ENCODE assay signal across 18 cellular contexts in genomic region chr9:91310037-91310436, GRCh38. TPM values are rescaled to one million over a fixed set of nuclear protein-coding genes. Genes with fewer than 3 reads are reported as not detected.
DNase-seq lines count a peak whose midpoint lies in the region; ATAC-seq lines count a peak whose summit lies in the region.
"Had no signal": no experiment of that assay in that cellular context is flagged by ENCODE, and none has a peak within 500 bp of the region (broad histone marks: within the 10 kb centered on the region; RNA-seq: fewer than 3 reads in every experiment).

No MANE protein-coding gene starts in this region.

- H3K23ac ChIP-seq in trophoblast cell (ENCODE audit: low read length): no peak overlapping the region

- no peaks in the 10 kb centered on the region for H3K27me3 Mint-ChIP-seq in activated T-helper 2 cell treated with anti-CD3 and anti-CD28 coated beads, Interferon-gamma antibody, Interleukin-2, Interleukin-4, amounts not matched to agents 10 μg/mL and 5 μg/mL and 100 μg/mL, durations not matched to agents 14 hours and 24 hours and 36 hours (ENCODE audit: low read depth)
- no peaks in the 10 kb centered on the region for H3K27me3 Mint-ChIP-seq in T-helper 2 cell treated with Interferon-gamma antibody and Interleukin-4, amounts not matched to agents 5 μg/mL and 100 μg/mL, for 36 hours (ENCODE audit: low read depth)
- H3K27me3 Mint-ChIP-seq: CD4-positive, alpha-beta T cell had no signal

- no peak overlapping the region for H3K4me3 Mint-ChIP-seq in activated T-helper 2 cell treated with anti-CD3 and anti-CD28 coated beads, Interferon-gamma antibody, Interleukin-2, Interleukin-4, amounts not matched to agents 10 μg/mL and 5 μg/mL and 100 μg/mL, durations not matched to agents 14 hours and 24 hours and 36 hours (ENCODE audit: low read depth)
- no peak overlapping the region for H3K4me3 Mint-ChIP-seq in T-helper 2 cell treated with Interferon-gamma antibody and Interleukin-4, amounts not matched to agents 5 μg/mL and 100 μg/mL, for 36 hours
- H3K4me3 Mint-ChIP-seq: CD4-positive, alpha-beta T cell; HFFc6 had no signal

- H3K27ac ChIP-seq in trophoblast cell (ENCODE audit: low read depth, low read length): peak overlapping the region; percentile 64
- H3K27ac ChIP-seq: 22Rv1, A549, C4-2B had no signal

- no peak overlapping the region for H3K4ac ChIP-seq in trophoblast cell (ENCODE audit: low read depth, low read length)

- no peaks in the 10 kb centered on the region for H3K36me3 ChIP-seq in trophoblast cell (ENCODE audit: control insufficient read depth in 1 of 2, insufficient read depth in 2 of 2, low read length in 2 of 2)

- DNase-seq in NCI-H82 (lab: John Stamatoyannopoulos, UW): peak; percentile 6
- DNase-seq in NCI-H82 treated with DMSO at 0.1 percent for 48 hours (lab: John Stamatoyannopoulos, UW; ENCODE audit: unreplicated experiment): no peak
- no peak for DNase-seq in activated T-helper 2 cell treated with anti-CD3 and anti-CD28 coated beads, Interferon-gamma antibody, Interleukin-2, Interleukin-4, amounts not matched to agents 10 μg/mL and 5 μg/mL and 100 μg/mL, durations not matched to agents 14 hours and 24 hours and 36 hours (ENCODE audit: low spot score)
- peak; percentile 70 to 93 for DNase-seq in trophoblast cell
- no peak for DNase-seq in T-helper 2 cell treated with Interferon-gamma antibody and Interleukin-4, amounts not matched to agents 5 μg/mL and 100 μg/mL, for 36 hours (ENCODE audit: low spot score)
- DNase-seq in NCI-H1436 (lab: John Stamatoyannopoulos, UW): no peak
- DNase-seq: AML-193; Caco-2; CD4-positive, alpha-beta T cell; GDM1; GOT3; H7; HFFc6 had no signal

- H3K36me3 Mint-ChIP-seq in activated T-helper 2 cell treated with anti-CD3 and anti-CD28 coated beads, Interferon-gamma antibody, Interleukin-2, Interleukin-4, amounts not matched to agents 10 μg/mL and 5 μg/mL and 100 μg/mL, durations not matched to agents 14 hours and 24 hours and 36 hours (ENCODE audit: low read depth): peaks cover 76% of the 10 kb centered on the region
- peaks cover 45% of the 10 kb centered on the region for H3K36me3 Mint-ChIP-seq in T-helper 2 cell treated with Interferon-gamma antibody and Interleukin-4, amounts not matched to agents 5 μg/mL and 100 μg/mL, for 36 hours (ENCODE audit: low read depth)

- H3K14ac ChIP-seq in trophoblast cell (ENCODE audit: low read length): no peak overlapping the region

- ATAC-seq in HG02678 (IDR thresholded peaks at IDR 0.05; ENCODE audit: unreplicated experiment): no peak
- ATAC-seq: A549, HCT116 had no signal

- H4K12ac ChIP-seq in trophoblast cell (ENCODE audit: low read depth, low read length): no peak overlapping the region

- no peak overlapping the region for H3K9ac ChIP-seq in trophoblast cell (ENCODE audit: low read length)

- H2AK5ac ChIP-seq in trophoblast cell (ENCODE audit: low read length): no peak overlapping the region

- H2BK12ac ChIP-seq in trophoblast cell (ENCODE audit: low read length): no peak overlapping the region

- no peak overlapping the region for H2AFZ ChIP-seq in trophoblast cell (ENCODE audit: insufficient read depth, low read length, poor library complexity)

- no peak overlapping the region for H2BK5ac ChIP-seq in trophoblast cell (ENCODE audit: low read depth, low read length, poor library complexity)

- peaks cover 6% of the 10 kb centered on the region for H3K79me2 ChIP-seq in trophoblast cell (ENCODE audit: control insufficient read depth, insufficient read depth, low read length, poor library complexity)

- no peak overlapping the region for H3K4me2 ChIP-seq in trophoblast cell (ENCODE audit: low read length)
- H3K4me2 ChIP-seq: A549 had no signal

- H3K27ac Mint-ChIP-seq in activated T-helper 2 cell treated with anti-CD3 and anti-CD28 coated beads, Interferon-gamma antibody, Interleukin-2, Interleukin-4, amounts not matched to agents 10 μg/mL and 5 μg/mL and 100 μg/mL, durations not matched to agents 14 hours and 24 hours and 36 hours: peak overlapping the region; percentile 22
- no peak overlapping the region for H3K27ac Mint-ChIP-seq in T-helper 2 cell treated with Interferon-gamma antibody and Interleukin-4, amounts not matched to agents 5 μg/mL and 100 μg/mL, for 36 hours
- H3K27ac Mint-ChIP-seq: CD4-positive, alpha-beta T cell; HFFc6 had no signal

- no peak overlapping the region for H4K8ac ChIP-seq in trophoblast cell (ENCODE audit: low read depth, low read length)

- no peaks in the 10 kb centered on the region for H3K9me3 ChIP-seq in trophoblast cell (ENCODE audit: insufficient read depth, low read depth, low read length)
- H3K9me3 ChIP-seq: A549, Caco-2 had no signal

- peaks cover 14% of the 10 kb centered on the region for H3K79me1 ChIP-seq in trophoblast cell (ENCODE audit: low read length)

- no peaks in the 10 kb centered on the region for H3K27me3 ChIP-seq in trophoblast cell (ENCODE audit: insufficient read depth, low read length)

- no peak overlapping the region for H3K18ac ChIP-seq in trophoblast cell (ENCODE audit: low read length)

- H3K4me3 ChIP-seq in trophoblast cell (ENCODE audit: low read depth, low read length): no peak overlapping the region
- H3K4me3 ChIP-seq: A549 had no signal

- H2BK120ac ChIP-seq in trophoblast cell (ENCODE audit: insufficient read depth, low read length, poor library complexity): no peak overlapping the region

- intact Hi-C loops in activated T-helper 2 cell treated with anti-CD3 and anti-CD28 coated beads, Interferon-gamma antibody, Interleukin-2, Interleukin-4, amounts not matched to agents 10 μg/mL and 5 μg/mL and 100 μg/mL, durations not matched to agents 14 hours and 24 hours and 36 hours (cut with micrococcal nuclease): no loop called here

- H3K4me1 Mint-ChIP-seq in activated T-helper 2 cell treated with anti-CD3 and anti-CD28 coated beads, Interferon-gamma antibody, Interleukin-2, Interleukin-4, amounts not matched to agents 10 μg/mL and 5 μg/mL and 100 μg/mL, durations not matched to agents 14 hours and 24 hours and 36 hours (ENCODE audit: low read depth): peaks cover 50% of the 10 kb centered on the region
- peaks cover 41% of the 10 kb centered on the region for H3K4me1 Mint-ChIP-seq in T-helper 2 cell treated with Interferon-gamma antibody and Interleukin-4, amounts not matched to agents 5 μg/mL and 100 μg/mL, for 36 hours (ENCODE audit: low read depth)

- H3K4me1 ChIP-seq in trophoblast cell (ENCODE audit: control insufficient read depth in 1 of 2, insufficient read depth in 2 of 2, low read length in 2 of 2): peaks cover 14 to 16% of the 10 kb centered on the region in 2 experiments
- H3K4me1 ChIP-seq: A549 had no signal

- no CpG with 5 or more reads among the region's 2 CpGs for WGBS in trophoblast cell (ENCODE audit: extremely low coverage, insufficient coverage, insufficient read length)

- H4K91ac ChIP-seq in trophoblast cell (ENCODE audit: low read depth, low read length): no peak overlapping the region

- H3K9me3 Mint-ChIP-seq in activated T-helper 2 cell treated with anti-CD3 and anti-CD28 coated beads, Interferon-gamma antibody, Interleukin-2, Interleukin-4, amounts not matched to agents 10 μg/mL and 5 μg/mL and 100 μg/mL, durations not matched to agents 14 hours and 24 hours and 36 hours: no peaks in the 10 kb centered on the region
- H3K9me3 Mint-ChIP-seq in T-helper 2 cell treated with Interferon-gamma antibody and Interleukin-4, amounts not matched to agents 5 μg/mL and 100 μg/mL, for 36 hours: no peaks in the 10 kb centered on the region
- H3K9me3 Mint-ChIP-seq: CD4-positive, alpha-beta T cell; HFFc6 had no signal

RNA-seq across cellular contexts. Expression of gene AUH, which starts 51.7 kb away (rescaled TPM):
- total RNA-seq in activated T-helper 2 cell treated with anti-CD3 and anti-CD28 coated beads, Interferon-gamma antibody, Interleukin-2, Interleukin-4, amounts not matched to agents 10 μg/mL and 5 μg/mL and 100 μg/mL, durations not matched to agents 14 hours and 24 hours and 36 hours: 58.2 and 62.6 TPM in 2 replicates
- polyA plus RNA-seq in trophoblast cell (2013): 12.1 and 12.3 TPM in 2 replicates

Comparison
In these comparisons a context has a peak if more than half of its experiments do, and no peak if none do; other contexts are left out.
1. DNase-seq: peak in NCI-H82 (single experiment) and trophoblast cell (2 of 2); none in NCI-H82 treated with DMSO at 0.1 percent for 48 hours (single experiment), activated T-helper 2 cell treated with anti-CD3 and anti-CD28 coated beads, Interferon-gamma antibody, Interleukin-2, Interleukin-4, amounts not matched to agents 10 μg/mL and 5 μg/mL and 100 μg/mL, durations not matched to agents 14 hours and 24 hours and 36 hours (single experiment), T-helper 2 cell treated with Interferon-gamma antibody and Interleukin-4, amounts not matched to agents 5 μg/mL and 100 μg/mL, for 36 hours (single experiment) and NCI-H1436 (single experiment).